ENCODE assay signal across 31 cellular contexts in genomic region chr3:25405335-25405734, GRCh38. TPM values are rescaled to one million over a fixed set of nuclear protein-coding genes. Genes with fewer than 3 reads are reported as not detected.
"Had no signal": no experiment of that assay in that cellular context is flagged by ENCODE, and none has a peak within 500 bp of the region (broad histone marks: within the 10 kb centered on the region; RNA-seq: fewer than 3 reads in every experiment).

No MANE protein-coding gene starts in this region.

- DNase-seq: activated CD4-positive, alpha-beta T cell treated with anti-CD3 and anti-CD28 coated beads, Interleukin-2, amount 10 ng/mL, durations not matched to agents 24 days and 14 days; activated CD4-positive, alpha-beta T cell treated with anti-CD3 and anti-CD28 coated beads, Interleukin-2, amount 50 U/mL, for 4 hours; activated CD8-positive, alpha-beta T cell treated with anti-CD3 and anti-CD28 coated beads for 36 hours; activated gamma-delta T cell treated with Interleukin-2 at 50 U/mL for 16 hours; activated naive CD4-positive, alpha-beta T cell treated with anti-CD3 and anti-CD28 coated beads, Interleukin-2, amount 10 ng/mL, durations not matched to agents 7 days and 5 days; activated naive CD8-positive, alpha-beta T cell treated with anti-CD3 and anti-CD28 coated beads, Interleukin-2, amount 50 U/mL, for 24 hours; activated T-cell treated with anti-CD3 and anti-CD28 coated beads, Interleukin-2, amount 50 U/mL, for 24 hours; anterior cingulate cortex; brain microvascular endothelial cell; central memory CD4-positive, alpha-beta T cell; Karpas-422; MG63; NCI-H1048; NCI-H1105 treated with DMSO at 0.1 percent for 48 hours; NCI-H1436; NCI-H1694; NCI-H2029; NCI-H345; NCI-H524 treated with DMSO at 0.1 percent for 48 hours; NK-92 treated with Interleukin-12 subunit alpha and Interleukin-12 subunit beta, amount 100 ng/mL, for 24 hours; PC-3; Peyer's patch; RPMI8226; SHP77 treated with DMSO at 0.1 percent for 48 hours; SK-N-SH had no signal

- H3K4me1 ChIP-seq: Peyer's patch, SJSA1 had no signal

- H3K9me3 ChIP-seq: MG63, Peyer's patch, SJSA1, SK-N-SH had no signal

- ATAC-seq: activated CD8-positive, alpha-beta T cell treated with anti-CD3 and anti-CD28 coated beads for 36 hours; activated naive CD8-positive, alpha-beta T cell treated with anti-CD3 and anti-CD28 coated beads, Interleukin-2, amount 50 U/mL, for 24 hours; K562; PC-3 had no signal

- H3K4me3 ChIP-seq: K562, MG63, Peyer's patch, SJSA1 had no signal

- H3K27me3 Mint-ChIP-seq: activated CD4-positive, alpha-beta T cell treated with anti-CD3 and anti-CD28 coated beads, Interleukin-2, amount 10 ng/mL, durations not matched to agents 24 days and 14 days; activated naive CD4-positive, alpha-beta T cell treated with anti-CD3 and anti-CD28 coated beads, Interleukin-2, amount 10 ng/mL, durations not matched to agents 7 days and 5 days; activated naive CD8-positive, alpha-beta T cell; activated T-cell treated with anti-CD3 and anti-CD28 coated beads, Interleukin-2, amount 50 U/mL, for 24 hours had no signal

- H3K27me3 ChIP-seq: brain microvascular endothelial cell, MG63, Peyer's patch, SJSA1 had no signal

- H3K4me3 Mint-ChIP-seq: activated CD4-positive, alpha-beta T cell treated with anti-CD3 and anti-CD28 coated beads, Interleukin-2, amount 10 ng/mL, durations not matched to agents 24 days and 14 days; activated CD8-positive, alpha-beta T cell treated with anti-CD3 and anti-CD28 coated beads for 36 hours; activated naive CD4-positive, alpha-beta T cell treated with anti-CD3 and anti-CD28 coated beads, Interleukin-2, amount 10 ng/mL, durations not matched to agents 7 days and 5 days; activated naive CD8-positive, alpha-beta T cell; activated naive CD8-positive, alpha-beta T cell treated with anti-CD3 and anti-CD28 coated beads, Interleukin-2, amount 50 U/mL, for 24 hours; activated T-cell treated with anti-CD3 and anti-CD28 coated beads, Interleukin-2, amount 50 U/mL, for 24 hours; T-helper 1 cell treated with Interleukin-12 subunit alpha and Interleukin-12 subunit beta and Interleukin-4 antibody, amounts not matched to agents 30 μg/mL and 1 μg/mL, for 36 hours; T-helper 2 cell treated with Interferon-gamma antibody and Interleukin-4, amounts not matched to agents 5 μg/mL and 100 μg/mL, for 36 hours had no signal

- H3K27ac ChIP-seq: brain microvascular endothelial cell, Peyer's patch, SJSA1 had no signal

- H3K9me3 Mint-ChIP-seq: activated CD8-positive, alpha-beta T cell treated with anti-CD3 and anti-CD28 coated beads for 36 hours; T-helper 1 cell treated with Interleukin-12 subunit alpha and Interleukin-12 subunit beta and Interleukin-4 antibody, amounts not matched to agents 30 μg/mL and 1 μg/mL, for 36 hours had no signal

- H3K36me3 Mint-ChIP-seq: activated naive CD4-positive, alpha-beta T cell treated with anti-CD3 and anti-CD28 coated beads, Interleukin-2, amount 10 ng/mL, durations not matched to agents 7 days and 5 days; activated naive CD8-positive, alpha-beta T cell had no signal

- H3K36me3 ChIP-seq: brain microvascular endothelial cell, MG63, Peyer's patch, SJSA1 had no signal

- H3K4me1 Mint-ChIP-seq: activated CD4-positive, alpha-beta T cell treated with anti-CD3 and anti-CD28 coated beads, Interleukin-2, amount 10 ng/mL, durations not matched to agents 24 days and 14 days; activated naive CD4-positive, alpha-beta T cell treated with anti-CD3 and anti-CD28 coated beads, Interleukin-2, amount 10 ng/mL, durations not matched to agents 7 days and 5 days; activated naive CD8-positive, alpha-beta T cell treated with anti-CD3 and anti-CD28 coated beads, Interleukin-2, amount 50 U/mL, for 24 hours had no signal

- H3K27ac Mint-ChIP-seq: activated CD4-positive, alpha-beta T cell treated with anti-CD3 and anti-CD28 coated beads, Interleukin-2, amount 10 ng/mL, durations not matched to agents 24 days and 14 days; activated CD8-positive, alpha-beta T cell treated with anti-CD3 and anti-CD28 coated beads for 36 hours; activated naive CD4-positive, alpha-beta T cell treated with anti-CD3 and anti-CD28 coated beads, Interleukin-2, amount 10 ng/mL, durations not matched to agents 7 days and 5 days; activated naive CD8-positive, alpha-beta T cell; activated naive CD8-positive, alpha-beta T cell treated with anti-CD3 and anti-CD28 coated beads, Interleukin-2, amount 50 U/mL, for 24 hours; activated T-cell treated with anti-CD3 and anti-CD28 coated beads, Interleukin-2, amount 50 U/mL, for 24 hours; T-helper 1 cell treated with Interleukin-12 subunit alpha and Interleukin-12 subunit beta and Interleukin-4 antibody, amounts not matched to agents 30 μg/mL and 1 μg/mL, for 36 hours; T-helper 2 cell treated with Interferon-gamma antibody and Interleukin-4, amounts not matched to agents 5 μg/mL and 100 μg/mL, for 36 hours had no signal

RNA-seq across cellular contexts. Expression of gene RARB, which starts 22.7 kb away (rescaled TPM):
- total RNA-seq: activated CD4-positive, alpha-beta T cell treated with anti-CD3 and anti-CD28 coated beads, Interleukin-2, amount 10 ng/mL, durations not matched to agents 24 days and 14 days; activated CD8-positive, alpha-beta memory T cell treated with anti-CD3 and anti-CD28 coated beads for 36 hours; activated CD8-positive, alpha-beta T cell treated with anti-CD3 and anti-CD28 coated beads for 36 hours; PC-3 had no signal
